1 cellular context compared by ENCODE assay signal in the genomic region with DNA sequence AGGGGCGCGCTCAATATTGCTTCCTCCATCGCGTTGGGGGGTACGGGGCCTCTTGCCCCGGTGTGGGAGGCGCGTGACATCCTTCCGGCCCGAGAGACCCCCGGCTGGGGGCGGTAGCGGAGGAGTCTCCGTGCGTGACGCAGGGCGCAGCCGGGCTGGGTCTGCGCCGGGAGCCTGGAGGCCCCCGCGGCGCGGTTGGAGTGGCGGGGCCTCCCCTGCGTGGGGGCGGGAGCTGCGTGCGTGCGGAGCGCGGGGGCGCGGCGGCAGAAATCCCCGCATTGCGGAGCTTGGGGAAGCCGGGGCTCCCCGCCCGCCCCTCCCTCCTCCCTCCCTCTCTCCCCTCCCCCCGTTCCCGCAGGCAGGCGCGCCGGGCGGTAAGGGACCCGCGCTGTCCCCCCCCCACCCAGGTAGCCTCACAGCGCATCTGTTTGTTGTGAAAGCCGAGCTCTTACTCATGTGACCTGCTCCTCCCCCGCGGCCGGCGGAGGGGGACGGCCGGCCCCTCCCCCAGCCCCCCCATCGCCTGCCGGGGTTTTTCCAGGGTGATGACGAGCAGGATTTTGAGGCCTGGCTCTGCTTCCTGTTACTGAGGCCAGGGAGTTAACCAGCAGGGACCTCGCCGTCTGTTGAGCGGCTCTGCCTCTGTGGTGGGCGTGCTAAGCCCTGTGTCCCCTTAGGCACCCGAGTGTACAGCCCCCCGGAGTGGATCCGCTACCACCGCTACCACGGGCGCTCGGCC.
TF ChIP-seq lines count a peak whose summit lies in the region.

No MANE protein-coding gene starts in this region.

TF ChIP-seq in HEK293, 187 proteins besides CTCF, POLR2A, EP300 and RAD21 (continued from another document and continues in another):
- TF ChIP-seq, protein P1, sequence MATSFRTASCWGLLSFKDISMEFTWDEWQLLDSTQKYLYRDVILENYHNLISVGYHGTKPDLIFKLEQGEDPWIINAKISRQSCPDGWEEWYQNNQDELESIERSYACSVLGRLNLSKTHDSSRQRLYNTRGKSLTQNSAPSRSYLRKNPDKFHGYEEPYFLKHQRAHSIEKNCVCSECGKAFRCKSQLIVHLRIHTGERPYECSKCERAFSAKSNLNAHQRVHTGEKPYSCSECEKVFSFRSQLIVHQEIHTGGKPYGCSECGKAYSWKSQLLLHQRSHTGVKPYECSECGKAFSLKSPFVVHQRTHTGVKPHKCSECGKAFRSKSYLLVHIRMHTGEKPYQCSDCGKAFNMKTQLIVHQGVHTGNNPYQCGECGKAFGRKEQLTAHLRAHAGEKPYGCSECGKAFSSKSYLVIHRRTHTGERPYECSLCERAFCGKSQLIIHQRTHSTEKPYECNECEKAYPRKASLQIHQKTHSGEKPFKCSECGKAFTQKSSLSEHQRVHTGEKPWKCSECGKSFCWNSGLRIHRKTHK (tag by site-specific recombination; IDR thresholded peaks at IDR 0.05) = no peak
- TF ChIP-seq SP2 (tag by site-specific recombination; IDR thresholded peaks at IDR 0.05) = peak; percentile 71
- TF ChIP-seq, protein P2, sequence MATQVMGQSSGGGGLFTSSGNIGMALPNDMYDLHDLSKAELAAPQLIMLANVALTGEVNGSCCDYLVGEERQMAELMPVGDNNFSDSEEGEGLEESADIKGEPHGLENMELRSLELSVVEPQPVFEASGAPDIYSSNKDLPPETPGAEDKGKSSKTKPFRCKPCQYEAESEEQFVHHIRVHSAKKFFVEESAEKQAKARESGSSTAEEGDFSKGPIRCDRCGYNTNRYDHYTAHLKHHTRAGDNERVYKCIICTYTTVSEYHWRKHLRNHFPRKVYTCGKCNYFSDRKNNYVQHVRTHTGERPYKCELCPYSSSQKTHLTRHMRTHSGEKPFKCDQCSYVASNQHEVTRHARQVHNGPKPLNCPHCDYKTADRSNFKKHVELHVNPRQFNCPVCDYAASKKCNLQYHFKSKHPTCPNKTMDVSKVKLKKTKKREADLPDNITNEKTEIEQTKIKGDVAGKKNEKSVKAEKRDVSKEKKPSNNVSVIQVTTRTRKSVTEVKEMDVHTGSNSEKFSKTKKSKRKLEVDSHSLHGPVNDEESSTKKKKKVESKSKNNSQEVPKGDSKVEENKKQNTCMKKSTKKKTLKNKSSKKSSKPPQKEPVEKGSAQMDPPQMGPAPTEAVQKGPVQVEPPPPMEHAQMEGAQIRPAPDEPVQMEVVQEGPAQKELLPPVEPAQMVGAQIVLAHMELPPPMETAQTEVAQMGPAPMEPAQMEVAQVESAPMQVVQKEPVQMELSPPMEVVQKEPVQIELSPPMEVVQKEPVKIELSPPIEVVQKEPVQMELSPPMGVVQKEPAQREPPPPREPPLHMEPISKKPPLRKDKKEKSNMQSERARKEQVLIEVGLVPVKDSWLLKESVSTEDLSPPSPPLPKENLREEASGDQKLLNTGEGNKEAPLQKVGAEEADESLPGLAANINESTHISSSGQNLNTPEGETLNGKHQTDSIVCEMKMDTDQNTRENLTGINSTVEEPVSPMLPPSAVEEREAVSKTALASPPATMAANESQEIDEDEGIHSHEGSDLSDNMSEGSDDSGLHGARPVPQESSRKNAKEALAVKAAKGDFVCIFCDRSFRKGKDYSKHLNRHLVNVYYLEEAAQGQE (tag by site-specific recombination; IDR thresholded peaks at IDR 0.05) = no peak
- no peak for TF ChIP-seq ZNF223 (tag by site-specific recombination; IDR thresholded peaks at IDR 0.05)
- no peak for TF ChIP-seq TRIM28 (IDR thresholded peaks at IDR 0.05; ENCODE audit: borderline replicate concordance, low read length)
- TF ChIP-seq ZNF266 (tag by site-specific recombination; IDR thresholded peaks at IDR 0.05; ENCODE audit: low read depth) = no peak
- 0 out of 2 replicates have a peak, but pooled peaks have one; percentile 17 for TF ChIP-seq ZNF324 (tag by site-specific recombination; IDR thresholded peaks at IDR 0.05)
- TF ChIP-seq EGR2 (tag by site-specific recombination; IDR thresholded peaks at IDR 0.05; ENCODE audit: low read depth) = peak; percentile 89
- no peak for TF ChIP-seq ZNF391 (tag by site-specific recombination; IDR thresholded peaks at IDR 0.05; ENCODE audit: borderline replicate concordance, low read depth)
- peak; percentile 83 for TF ChIP-seq ZBTB8A (tag by site-specific recombination; IDR thresholded peaks at IDR 0.05)
- TF ChIP-seq ZNF501 (tag by site-specific recombination; IDR thresholded peaks at IDR 0.05) = 0 out of 2 replicates have a peak, but pooled peaks have one; percentile 42
- no peak for TF ChIP-seq ZNF48 (tag by site-specific recombination; IDR thresholded peaks at IDR 0.05)
- peak; percentile 26; the same call in 1 of the 2 replicates for TF ChIP-seq ZNF76 (tag by site-specific recombination; IDR thresholded peaks at IDR 0.05; ENCODE audit: borderline replicate concordance, low read depth)
- no peak; the same call in 1 of the 2 replicates for TF ChIP-seq GLI2 (tag by site-specific recombination; IDR thresholded peaks at IDR 0.05; ENCODE audit: borderline replicate concordance, low read depth)
- no peak for TF ChIP-seq ZNF248 (tag by site-specific recombination; IDR thresholded peaks at IDR 0.05)
- TF ChIP-seq SCRT2 (tag by site-specific recombination; IDR thresholded peaks at IDR 0.05) = no peak
- TF ChIP-seq GLIS1 (tag by site-specific recombination; IDR thresholded peaks at IDR 0.05) = peak; percentile 99
- TF ChIP-seq ZNF513 (tag by site-specific recombination; IDR thresholded peaks at IDR 0.05) = no peak; the same call in 1 of the 2 replicates
- no peak; the same call in 1 of the 2 replicates for TF ChIP-seq BCL11B (tag by site-specific recombination; IDR thresholded peaks at IDR 0.05; ENCODE audit: low read depth)
- TF ChIP-seq ZNF510 (tag by site-specific recombination; IDR thresholded peaks at IDR 0.05; ENCODE audit: insufficient replicate concordance) = no peak
- TF ChIP-seq ZNF530 (tag by site-specific recombination; IDR thresholded peaks at IDR 0.05; ENCODE audit: low read depth) = no peak
- 0 out of 2 replicates have a peak, but pooled peaks have one; percentile 7 for TF ChIP-seq ZSCAN16 (tag by site-specific recombination; IDR thresholded peaks at IDR 0.05)
- TF ChIP-seq ZNF791 (tag by site-specific recombination; IDR thresholded peaks at IDR 0.05) = no peak
- TF ChIP-seq ZSCAN23 (tag by site-specific recombination; IDR thresholded peaks at IDR 0.05) = 0 out of 2 replicates have a peak, but pooled peaks have one; percentile 27
- TF ChIP-seq, protein P3, sequence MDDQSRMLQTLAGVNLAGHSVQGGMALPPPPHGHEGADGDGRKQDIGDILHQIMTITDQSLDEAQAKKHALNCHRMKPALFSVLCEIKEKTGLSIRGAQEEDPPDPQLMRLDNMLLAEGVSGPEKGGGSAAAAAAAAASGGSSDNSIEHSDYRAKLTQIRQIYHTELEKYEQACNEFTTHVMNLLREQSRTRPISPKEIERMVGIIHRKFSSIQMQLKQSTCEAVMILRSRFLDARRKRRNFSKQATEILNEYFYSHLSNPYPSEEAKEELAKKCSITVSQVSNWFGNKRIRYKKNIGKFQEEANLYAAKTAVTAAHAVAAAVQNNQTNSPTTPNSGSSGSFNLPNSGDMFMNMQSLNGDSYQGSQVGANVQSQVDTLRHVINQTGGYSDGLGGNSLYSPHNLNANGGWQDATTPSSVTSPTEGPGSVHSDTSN (CRISPR knock-in tag; IDR thresholded peaks at IDR 0.05) = 0 out of 2 replicates have a peak, but pooled peaks have one; percentile 6
- no peak for TF ChIP-seq ZNF560 (tag by site-specific recombination; IDR thresholded peaks at IDR 0.05; ENCODE audit: borderline replicate concordance)
- TF ChIP-seq ZNF571 (tag by site-specific recombination; IDR thresholded peaks at IDR 0.05) = no peak
- no peak for TF ChIP-seq ZNF211 (tag by site-specific recombination; IDR thresholded peaks at IDR 0.05; ENCODE audit: low read depth)
- peak; percentile 87 for TF ChIP-seq ZBTB10 (tag by site-specific recombination; IDR thresholded peaks at IDR 0.05)
- TF ChIP-seq ZNF350 (tag by site-specific recombination; IDR thresholded peaks at IDR 0.05) = no peak
- no peak for TF ChIP-seq PRDM1 (tag by site-specific recombination; IDR thresholded peaks at IDR 0.05)
- TF ChIP-seq, protein P4, sequence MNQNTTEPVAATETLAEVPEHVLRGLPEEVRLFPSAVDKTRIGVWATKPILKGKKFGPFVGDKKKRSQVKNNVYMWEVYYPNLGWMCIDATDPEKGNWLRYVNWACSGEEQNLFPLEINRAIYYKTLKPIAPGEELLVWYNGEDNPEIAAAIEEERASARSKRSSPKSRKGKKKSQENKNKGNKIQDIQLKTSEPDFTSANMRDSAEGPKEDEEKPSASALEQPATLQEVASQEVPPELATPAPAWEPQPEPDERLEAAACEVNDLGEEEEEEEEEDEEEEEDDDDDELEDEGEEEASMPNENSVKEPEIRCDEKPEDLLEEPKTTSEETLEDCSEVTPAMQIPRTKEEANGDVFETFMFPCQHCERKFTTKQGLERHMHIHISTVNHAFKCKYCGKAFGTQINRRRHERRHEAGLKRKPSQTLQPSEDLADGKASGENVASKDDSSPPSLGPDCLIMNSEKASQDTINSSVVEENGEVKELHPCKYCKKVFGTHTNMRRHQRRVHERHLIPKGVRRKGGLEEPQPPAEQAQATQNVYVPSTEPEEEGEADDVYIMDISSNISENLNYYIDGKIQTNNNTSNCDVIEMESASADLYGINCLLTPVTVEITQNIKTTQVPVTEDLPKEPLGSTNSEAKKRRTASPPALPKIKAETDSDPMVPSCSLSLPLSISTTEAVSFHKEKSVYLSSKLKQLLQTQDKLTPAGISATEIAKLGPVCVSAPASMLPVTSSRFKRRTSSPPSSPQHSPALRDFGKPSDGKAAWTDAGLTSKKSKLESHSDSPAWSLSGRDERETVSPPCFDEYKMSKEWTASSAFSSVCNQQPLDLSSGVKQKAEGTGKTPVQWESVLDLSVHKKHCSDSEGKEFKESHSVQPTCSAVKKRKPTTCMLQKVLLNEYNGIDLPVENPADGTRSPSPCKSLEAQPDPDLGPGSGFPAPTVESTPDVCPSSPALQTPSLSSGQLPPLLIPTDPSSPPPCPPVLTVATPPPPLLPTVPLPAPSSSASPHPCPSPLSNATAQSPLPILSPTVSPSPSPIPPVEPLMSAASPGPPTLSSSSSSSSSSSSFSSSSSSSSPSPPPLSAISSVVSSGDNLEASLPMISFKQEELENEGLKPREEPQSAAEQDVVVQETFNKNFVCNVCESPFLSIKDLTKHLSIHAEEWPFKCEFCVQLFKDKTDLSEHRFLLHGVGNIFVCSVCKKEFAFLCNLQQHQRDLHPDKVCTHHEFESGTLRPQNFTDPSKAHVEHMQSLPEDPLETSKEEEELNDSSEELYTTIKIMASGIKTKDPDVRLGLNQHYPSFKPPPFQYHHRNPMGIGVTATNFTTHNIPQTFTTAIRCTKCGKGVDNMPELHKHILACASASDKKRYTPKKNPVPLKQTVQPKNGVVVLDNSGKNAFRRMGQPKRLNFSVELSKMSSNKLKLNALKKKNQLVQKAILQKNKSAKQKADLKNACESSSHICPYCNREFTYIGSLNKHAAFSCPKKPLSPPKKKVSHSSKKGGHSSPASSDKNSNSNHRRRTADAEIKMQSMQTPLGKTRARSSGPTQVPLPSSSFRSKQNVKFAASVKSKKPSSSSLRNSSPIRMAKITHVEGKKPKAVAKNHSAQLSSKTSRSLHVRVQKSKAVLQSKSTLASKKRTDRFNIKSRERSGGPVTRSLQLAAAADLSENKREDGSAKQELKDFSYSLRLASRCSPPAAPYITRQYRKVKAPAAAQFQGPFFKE (tag by site-specific recombination; IDR thresholded peaks at IDR 0.05; ENCODE audit: borderline replicate concordance) = no peak
- no peak for TF ChIP-seq GLI4 (tag by site-specific recombination; IDR thresholded peaks at IDR 0.05)
- peak; percentile 78 for TF ChIP-seq KLF10 (tag by site-specific recombination; IDR thresholded peaks at IDR 0.05)
- no peak for TF ChIP-seq ZNF585B (tag by site-specific recombination; IDR thresholded peaks at IDR 0.05)
- TF ChIP-seq ZBTB6 (tag by site-specific recombination; IDR thresholded peaks at IDR 0.05) = no peak
- TF ChIP-seq, protein P5, sequence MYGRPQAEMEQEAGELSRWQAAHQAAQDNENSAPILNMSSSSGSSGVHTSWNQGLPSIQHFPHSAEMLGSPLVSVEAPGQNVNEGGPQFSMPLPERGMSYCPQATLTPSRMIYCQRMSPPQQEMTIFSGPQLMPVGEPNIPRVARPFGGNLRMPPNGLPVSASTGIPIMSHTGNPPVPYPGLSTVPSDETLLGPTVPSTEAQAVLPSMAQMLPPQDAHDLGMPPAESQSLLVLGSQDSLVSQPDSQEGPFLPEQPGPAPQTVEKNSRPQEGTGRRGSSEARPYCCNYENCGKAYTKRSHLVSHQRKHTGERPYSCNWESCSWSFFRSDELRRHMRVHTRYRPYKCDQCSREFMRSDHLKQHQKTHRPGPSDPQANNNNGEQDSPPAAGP (tag by site-specific recombination; IDR thresholded peaks at IDR 0.05) = peak; percentile 65
- TF ChIP-seq ZNF660 (tag by site-specific recombination; IDR thresholded peaks at IDR 0.05) = no peak
- no peak for TF ChIP-seq ZBTB1 (tag by site-specific recombination; IDR thresholded peaks at IDR 0.05)
